13 cellular contexts compared by ENCODE assay signal in the genomic region with DNA sequence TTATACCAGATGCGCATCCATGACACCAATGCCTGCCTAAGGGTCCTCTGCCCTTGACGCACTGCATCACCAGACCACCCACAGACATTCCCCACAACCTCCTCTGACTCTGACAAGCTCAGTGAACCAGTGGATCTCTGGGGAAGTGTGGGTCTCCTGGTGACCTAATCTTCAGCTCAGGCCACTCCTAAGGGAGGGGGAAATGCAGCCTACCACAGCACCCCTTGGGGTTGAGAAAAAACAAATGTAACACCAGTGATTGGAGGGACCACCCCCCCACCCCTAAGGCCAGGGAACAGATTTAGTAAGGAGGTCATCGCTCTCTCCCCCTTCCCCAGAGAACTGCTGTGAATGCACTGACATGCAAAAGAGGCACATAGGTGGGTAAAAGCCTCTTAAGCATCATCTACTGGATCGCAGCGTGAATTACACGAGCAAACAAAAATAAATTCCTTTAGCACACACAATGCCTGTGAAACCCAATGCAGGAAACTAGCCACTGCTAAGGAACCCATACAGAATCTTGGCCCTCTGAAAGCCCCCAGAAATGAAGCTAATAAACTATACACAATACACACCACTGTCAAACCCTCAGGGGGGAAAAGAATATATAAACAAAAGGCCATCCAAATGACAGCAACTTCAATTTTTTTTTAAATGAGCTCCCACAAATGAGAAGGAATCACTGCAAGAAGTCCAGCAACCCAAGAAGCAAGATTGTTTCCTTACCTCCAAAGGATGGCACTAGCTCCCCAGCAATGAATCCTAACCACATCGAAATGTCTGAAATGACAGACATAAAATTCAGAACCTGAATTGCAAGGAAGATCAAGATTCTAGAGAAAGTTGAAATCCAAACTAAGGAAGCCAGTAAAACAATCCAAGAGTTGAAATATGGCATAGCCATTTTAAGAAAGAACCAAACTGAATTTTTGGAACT.
DNase-seq lines count a peak whose midpoint lies in the region; ATAC-seq and TF ChIP-seq lines count a peak whose summit lies in the region.
"Had no signal": no experiment of that assay in that cellular context is flagged by ENCODE, and none has a peak within 500 bp of the region (broad histone marks: within the 10 kb centered on the region; RNA-seq: fewer than 3 reads in every experiment).

No MANE protein-coding gene starts in this region.

- no peaks in the 10 kb centered on the region for H4K20me1 ChIP-seq in OCI-LY1 (ENCODE audit: insufficient read depth, low read length)

- H2AFZ ChIP-seq in OCI-LY1 (ENCODE audit: low read length) = no peak overlapping the region

- H3K27me3 ChIP-seq in left ventricle myocardium inferior (ENCODE audit: low read depth) (no peaks in the 10 kb centered on the region), OCI-LY1 (ENCODE audit: insufficient read depth, low read length) (no peaks in the 10 kb centered on the region)

- no peak for ATAC-seq in left ventricle myocardium superior
- ATAC-seq: activated T-helper 17 cell treated with anti-CD3 and anti-CD28 coated beads, Interleukin-2, amount 50 U/mL, for 72 hours; CD8-positive, alpha-beta T cell; K562; sciatic nerve had no signal

- peaks cover 23% of the 10 kb centered on the region for H3K9me3 ChIP-seq in left ventricle myocardium inferior (replicated peaks)
- H3K9me3 ChIP-seq in OCI-LY1 (ENCODE audit: low read length) = peaks cover 6% of the 10 kb centered on the region; the same call in 1 of the 2 replicates

- H3K36me3 ChIP-seq in left ventricle myocardium inferior (no peaks in the 10 kb centered on the region), OCI-LY1 (ENCODE audit: insufficient read depth, low read length) (no peaks in the 10 kb centered on the region)

- H3K4me3 ChIP-seq in left ventricle myocardium inferior = no peak overlapping the region
- no peak overlapping the region for H3K4me3 ChIP-seq in OCI-LY1 (ENCODE audit: low read depth, low read length, poor library complexity, severe bottlenecking)
- H3K4me3 ChIP-seq in epithelial cell of proximal tubule (ENCODE audit: low read depth, low read length) = no peak overlapping the region
- H3K4me3 ChIP-seq: coronary artery, K562 had no signal

- no peak overlapping the region for H3K9ac ChIP-seq in OCI-LY1 (ENCODE audit: low read length)

- H3K9me2 ChIP-seq in OCI-LY1 (ENCODE audit: low read depth, low read length) = no peaks in the 10 kb centered on the region

- H3F3A ChIP-seq in OCI-LY1 (ENCODE audit: insufficient read depth, low read length) = no peaks in the 10 kb centered on the region

- no peak overlapping the region for H3K4me2 ChIP-seq in OCI-LY1 (ENCODE audit: low read length)

- no peak for DNase-seq in left ventricle myocardium inferior
- no peak for DNase-seq in left ventricle myocardium superior
- no peak for DNase-seq in epithelial cell of proximal tubule (ENCODE audit: low read depth)
- DNase-seq in smooth muscle cell of the brain vasculature (ENCODE audit: low read depth, low spot score) = peak; percentile 18
- no peak for DNase-seq in NCI-H1694 (lab: John Stamatoyannopoulos, UW)
- DNase-seq in NCI-H2107 treated with DMSO at 0.1 percent for 48 hours (lab: John Stamatoyannopoulos, UW; ENCODE audit: unreplicated experiment) = no peak
- DNase-seq in NCI-H2227 (lab: John Stamatoyannopoulos, UW; ENCODE audit: unreplicated experiment) = no peak
- DNase-seq: CD8-positive, alpha-beta T cell had no signal

- no peaks in the 10 kb centered on the region for H3K79me2 ChIP-seq in OCI-LY1 (ENCODE audit: insufficient read depth, low read length)

- intact Hi-C loops in left ventricle myocardium inferior (cut with micrococcal nuclease) = no loop called here
- intact Hi-C loops in left ventricle myocardium superior (cut with micrococcal nuclease) = no loop called here

- TF ChIP-seq CTCF in left ventricle myocardium inferior (IDR thresholded peaks at IDR 0.05; ENCODE audit: borderline replicate concordance) (peak; percentile 37), OCI-LY1 (IDR thresholded peaks at IDR 0.05; ENCODE audit: low read length) (peak; percentile 31; the same call in 1 of the 2 replicates), epithelial cell of proximal tubule (conservative IDR thresholded peaks at IDR 0.05; ENCODE audit: low read depth, low read length) (peak; percentile 18)

- no peak overlapping the region for H3K27ac ChIP-seq in left ventricle myocardium inferior (replicated peaks)
- no peak overlapping the region for H3K27ac ChIP-seq in OCI-LY1 (ENCODE audit: low read depth, low read length, poor library complexity, severe bottlenecking)
- H3K27ac ChIP-seq: coronary artery had no signal

- H3K4me1 ChIP-seq in left ventricle myocardium inferior (no peaks in the 10 kb centered on the region), OCI-LY1 (ENCODE audit: insufficient read depth, low read length, severe bottlenecking) (no peaks in the 10 kb centered on the region)
